1 cellular context compared by ENCODE assay signal in the genomic region with DNA sequence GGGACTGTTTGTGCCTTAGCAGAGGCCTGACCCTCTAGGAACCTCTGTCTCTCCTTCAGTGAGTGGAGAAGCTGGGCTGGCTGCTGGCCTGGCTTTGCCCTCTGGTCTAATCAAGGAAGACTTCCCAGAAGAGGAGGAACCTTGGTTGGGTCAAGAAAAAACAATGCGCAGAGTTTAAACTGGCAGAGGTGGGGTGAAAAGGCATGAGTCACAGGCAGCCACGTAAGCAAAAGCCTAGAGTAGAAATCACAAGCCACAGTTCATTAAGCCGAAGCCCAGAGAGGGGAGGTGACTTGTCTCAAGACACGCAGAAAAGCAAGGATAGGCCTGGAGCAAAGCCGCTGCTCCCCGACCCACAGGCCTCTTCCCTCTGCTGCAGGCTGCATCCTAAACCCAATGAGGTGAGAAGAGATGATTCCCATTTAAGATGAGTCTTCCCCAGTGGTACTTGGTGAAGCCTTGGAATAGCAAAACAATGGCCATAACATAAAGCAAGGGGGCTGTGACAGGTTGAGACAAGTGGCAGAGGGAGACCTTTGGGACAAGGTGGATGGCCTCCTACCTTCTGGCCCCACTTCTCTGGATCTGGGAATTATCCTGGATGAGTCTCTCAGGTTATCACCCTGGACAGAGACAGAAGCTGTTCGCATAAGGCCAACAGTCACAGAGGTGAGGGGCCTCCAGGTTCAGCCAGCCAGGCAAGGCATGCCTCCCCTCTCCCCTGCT.
TF ChIP-seq lines count a peak whose summit lies in the region.

No MANE protein-coding gene starts in this region.

TF ChIP-seq in K562, 482 proteins besides CTCF, POLR2A, EP300 and RAD21 (continued from another document and continues in another):
- TF ChIP-seq CCNT2 (IDR thresholded peaks at IDR 0.05; ENCODE audit: borderline replicate concordance, extremely low read depth, insufficient read length, low read depth, low read length) (no peak), NFE2 (IDR thresholded peaks at IDR 0.05; ENCODE audit: low read depth) (peak; percentile 66), BRD4 (IDR thresholded peaks at IDR 0.05) (no peak), ELF4 (CRISPR knock-in tag; IDR thresholded peaks at IDR 0.05) (0 out of 2 replicates have a peak, but pooled peaks have one; percentile 13), HDAC2 (IDR thresholded peaks at IDR 0.05) (peak; percentile 75), NFE2L1 (tag; IDR thresholded peaks at IDR 0.05; ENCODE audit: borderline replicate concordance, low read depth) (no peak), SUPT5H (IDR thresholded peaks at IDR 0.05) (no peak), RUNX1 (IDR thresholded peaks at IDR 0.05; ENCODE audit: low read depth) (0 out of 2 replicates have a peak, but pooled peaks have one; percentile 26), FOS (IDR thresholded peaks at IDR 0.05; ENCODE audit: extremely low read depth, insufficient read length) (peak; percentile 51), GTF2F1 (IDR thresholded peaks at IDR 0.05; ENCODE audit: low read depth, low read length) (no peak), SOX6 (IDR thresholded peaks at IDR 0.05) (peak; percentile 63), ZNF316 (IDR thresholded peaks at IDR 0.05) (peak; percentile 91), PHF20 (IDR thresholded peaks at IDR 0.05; ENCODE audit: partially characterized antibody) (peak; percentile 20), MYC (IDR thresholded peaks at IDR 0.05; ENCODE audit: low read depth, low read length) (peak; percentile 35; the same call in 1 of the 2 replicates), MYC (CRISPR knock-in tag; IDR thresholded peaks at IDR 0.05; ENCODE audit: borderline replicate concordance, low read depth) (no peak), ZNF75A (CRISPR knock-in tag; IDR thresholded peaks at IDR 0.05) (no peak), PHB (CRISPR knock-in tag; IDR thresholded peaks at IDR 0.05) (no peak), ZNF12 (CRISPR knock-in tag; IDR thresholded peaks at IDR 0.05) (no peak), TBP (optimal IDR thresholded peaks at IDR 0.05; ENCODE audit: low read depth, low read length) (peak; percentile 41), JUNB (CRISPR knock-in tag; conservative IDR thresholded peaks at IDR 0.05) (0 out of 2 replicates have a peak, but pooled peaks have one; percentile 22), LARP7 (IDR thresholded peaks at IDR 0.05) (no peak), ZBTB8A (IDR thresholded peaks at IDR 0.05; ENCODE audit: partially characterized antibody) (no peak), SMARCA5 (IDR thresholded peaks at IDR 0.05) (peak; percentile 94; the same call in 1 of the 2 replicates), DDX20 (tag; IDR thresholded peaks at IDR 0.05; ENCODE audit: low read depth) (no peak), RFX7 (CRISPR knock-in tag; IDR thresholded peaks at IDR 0.05) (no peak), ARID1B (IDR thresholded peaks at IDR 0.05) (peak; percentile 5; the same call in 1 of the 2 replicates), PHF21A (IDR thresholded peaks at IDR 0.05; ENCODE audit: borderline replicate concordance, low read depth) (no peak), NFYB (IDR thresholded peaks at IDR 0.05; ENCODE audit: extremely low read depth, insufficient read length) (no peak), NFIC (IDR thresholded peaks at IDR 0.05) (0 out of 2 replicates have a peak, but pooled peaks have one; percentile 7), BRD9 (IDR thresholded peaks at IDR 0.05; ENCODE audit: low read depth, partially characterized antibody) (peak; percentile 55), NCOA6 (IDR thresholded peaks at IDR 0.05) (no peak), CXXC5 (CRISPR knock-in tag; IDR thresholded peaks at IDR 0.05) (peak; percentile 9; the same call in 1 of the 2 replicates), ZNF436 (CRISPR knock-in tag; IDR thresholded peaks at IDR 0.05) (peak; percentile 89), ZNF764 (CRISPR knock-in tag; IDR thresholded peaks at IDR 0.05; ENCODE audit: low read depth) (no peak), FOXM1 (IDR thresholded peaks at IDR 0.05; ENCODE audit: low read depth) (peak; percentile 51; the same call in 1 of the 2 replicates), FOXM1 (CRISPR knock-in tag; IDR thresholded peaks at IDR 0.05; ENCODE audit: low read depth) (no peak), SP1 (CRISPR knock-in tag; IDR thresholded peaks at IDR 0.05) (no peak)
- TF ChIP-seq, protein P1, sequence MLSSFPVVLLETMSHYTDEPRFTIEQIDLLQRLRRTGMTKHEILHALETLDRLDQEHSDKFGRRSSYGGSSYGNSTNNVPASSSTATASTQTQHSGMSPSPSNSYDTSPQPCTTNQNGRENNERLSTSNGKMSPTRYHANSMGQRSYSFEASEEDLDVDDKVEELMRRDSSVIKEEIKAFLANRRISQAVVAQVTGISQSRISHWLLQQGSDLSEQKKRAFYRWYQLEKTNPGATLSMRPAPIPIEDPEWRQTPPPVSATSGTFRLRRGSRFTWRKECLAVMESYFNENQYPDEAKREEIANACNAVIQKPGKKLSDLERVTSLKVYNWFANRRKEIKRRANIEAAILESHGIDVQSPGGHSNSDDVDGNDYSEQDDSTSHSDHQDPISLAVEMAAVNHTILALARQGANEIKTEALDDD (IDR thresholded peaks at IDR 0.05) = no peak
- TF ChIP-seq, protein P2, sequence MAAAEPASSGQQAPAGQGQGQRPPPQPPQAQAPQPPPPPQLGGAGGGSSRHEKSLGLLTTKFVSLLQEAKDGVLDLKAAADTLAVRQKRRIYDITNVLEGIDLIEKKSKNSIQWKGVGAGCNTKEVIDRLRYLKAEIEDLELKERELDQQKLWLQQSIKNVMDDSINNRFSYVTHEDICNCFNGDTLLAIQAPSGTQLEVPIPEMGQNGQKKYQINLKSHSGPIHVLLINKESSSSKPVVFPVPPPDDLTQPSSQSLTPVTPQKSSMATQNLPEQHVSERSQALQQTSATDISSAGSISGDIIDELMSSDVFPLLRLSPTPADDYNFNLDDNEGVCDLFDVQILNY (CRISPR knock-in tag; IDR thresholded peaks at IDR 0.05) = no peak
- TF ChIP-seq, protein P3, sequence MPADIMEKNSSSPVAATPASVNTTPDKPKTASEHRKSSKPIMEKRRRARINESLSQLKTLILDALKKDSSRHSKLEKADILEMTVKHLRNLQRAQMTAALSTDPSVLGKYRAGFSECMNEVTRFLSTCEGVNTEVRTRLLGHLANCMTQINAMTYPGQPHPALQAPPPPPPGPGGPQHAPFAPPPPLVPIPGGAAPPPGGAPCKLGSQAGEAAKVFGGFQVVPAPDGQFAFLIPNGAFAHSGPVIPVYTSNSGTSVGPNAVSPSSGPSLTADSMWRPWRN (IDR thresholded peaks at IDR 0.05; ENCODE audit: low read depth) = no peak
- TF ChIP-seq, protein P4, sequence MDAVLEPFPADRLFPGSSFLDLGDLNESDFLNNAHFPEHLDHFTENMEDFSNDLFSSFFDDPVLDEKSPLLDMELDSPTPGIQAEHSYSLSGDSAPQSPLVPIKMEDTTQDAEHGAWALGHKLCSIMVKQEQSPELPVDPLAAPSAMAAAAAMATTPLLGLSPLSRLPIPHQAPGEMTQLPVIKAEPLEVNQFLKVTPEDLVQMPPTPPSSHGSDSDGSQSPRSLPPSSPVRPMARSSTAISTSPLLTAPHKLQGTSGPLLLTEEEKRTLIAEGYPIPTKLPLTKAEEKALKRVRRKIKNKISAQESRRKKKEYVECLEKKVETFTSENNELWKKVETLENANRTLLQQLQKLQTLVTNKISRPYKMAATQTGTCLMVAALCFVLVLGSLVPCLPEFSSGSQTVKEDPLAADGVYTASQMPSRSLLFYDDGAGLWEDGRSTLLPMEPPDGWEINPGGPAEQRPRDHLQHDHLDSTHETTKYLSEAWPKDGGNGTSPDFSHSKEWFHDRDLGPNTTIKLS (IDR thresholded peaks at IDR 0.05; ENCODE audit: borderline replicate concordance, low read depth) = peak; percentile 98
- TF ChIP-seq, protein P5, sequence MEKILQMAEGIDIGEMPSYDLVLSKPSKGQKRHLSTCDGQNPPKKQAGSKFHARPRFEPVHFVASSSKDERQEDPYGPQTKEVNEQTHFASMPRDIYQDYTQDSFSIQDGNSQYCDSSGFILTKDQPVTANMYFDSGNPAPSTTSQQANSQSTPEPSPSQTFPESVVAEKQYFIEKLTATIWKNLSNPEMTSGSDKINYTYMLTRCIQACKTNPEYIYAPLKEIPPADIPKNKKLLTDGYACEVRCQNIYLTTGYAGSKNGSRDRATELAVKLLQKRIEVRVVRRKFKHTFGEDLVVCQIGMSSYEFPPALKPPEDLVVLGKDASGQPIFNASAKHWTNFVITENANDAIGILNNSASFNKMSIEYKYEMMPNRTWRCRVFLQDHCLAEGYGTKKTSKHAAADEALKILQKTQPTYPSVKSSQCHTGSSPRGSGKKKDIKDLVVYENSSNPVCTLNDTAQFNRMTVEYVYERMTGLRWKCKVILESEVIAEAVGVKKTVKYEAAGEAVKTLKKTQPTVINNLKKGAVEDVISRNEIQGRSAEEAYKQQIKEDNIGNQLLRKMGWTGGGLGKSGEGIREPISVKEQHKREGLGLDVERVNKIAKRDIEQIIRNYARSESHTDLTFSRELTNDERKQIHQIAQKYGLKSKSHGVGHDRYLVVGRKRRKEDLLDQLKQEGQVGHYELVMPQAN (IDR thresholded peaks at IDR 0.05; ENCODE audit: borderline replicate concordance) = no peak
- TF ChIP-seq, protein P6, sequence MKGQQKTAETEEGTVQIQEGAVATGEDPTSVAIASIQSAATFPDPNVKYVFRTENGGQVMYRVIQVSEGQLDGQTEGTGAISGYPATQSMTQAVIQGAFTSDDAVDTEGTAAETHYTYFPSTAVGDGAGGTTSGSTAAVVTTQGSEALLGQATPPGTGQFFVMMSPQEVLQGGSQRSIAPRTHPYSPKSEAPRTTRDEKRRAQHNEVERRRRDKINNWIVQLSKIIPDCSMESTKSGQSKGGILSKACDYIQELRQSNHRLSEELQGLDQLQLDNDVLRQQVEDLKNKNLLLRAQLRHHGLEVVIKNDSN (CRISPR knock-in tag; IDR thresholded peaks at IDR 0.05) = peak; percentile 5; the same call in 1 of the 2 replicates
- TF ChIP-seq, protein P7, sequence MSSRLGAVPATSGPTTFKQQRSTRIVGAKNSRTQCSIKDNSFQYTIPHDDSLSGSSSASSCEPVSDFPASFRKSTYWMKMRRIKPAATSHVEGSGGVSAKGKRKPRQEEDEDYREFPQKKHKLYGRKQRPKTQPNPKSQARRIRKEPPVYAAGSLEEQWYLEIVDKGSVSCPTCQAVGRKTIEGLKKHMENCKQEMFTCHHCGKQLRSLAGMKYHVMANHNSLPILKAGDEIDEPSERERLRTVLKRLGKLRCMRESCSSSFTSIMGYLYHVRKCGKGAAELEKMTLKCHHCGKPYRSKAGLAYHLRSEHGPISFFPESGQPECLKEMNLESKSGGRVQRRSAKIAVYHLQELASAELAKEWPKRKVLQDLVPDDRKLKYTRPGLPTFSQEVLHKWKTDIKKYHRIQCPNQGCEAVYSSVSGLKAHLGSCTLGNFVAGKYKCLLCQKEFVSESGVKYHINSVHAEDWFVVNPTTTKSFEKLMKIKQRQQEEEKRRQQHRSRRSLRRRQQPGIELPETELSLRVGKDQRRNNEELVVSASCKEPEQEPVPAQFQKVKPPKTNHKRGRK (tag; IDR thresholded peaks at IDR 0.05) = no peak
- TF ChIP-seq, protein P8, sequence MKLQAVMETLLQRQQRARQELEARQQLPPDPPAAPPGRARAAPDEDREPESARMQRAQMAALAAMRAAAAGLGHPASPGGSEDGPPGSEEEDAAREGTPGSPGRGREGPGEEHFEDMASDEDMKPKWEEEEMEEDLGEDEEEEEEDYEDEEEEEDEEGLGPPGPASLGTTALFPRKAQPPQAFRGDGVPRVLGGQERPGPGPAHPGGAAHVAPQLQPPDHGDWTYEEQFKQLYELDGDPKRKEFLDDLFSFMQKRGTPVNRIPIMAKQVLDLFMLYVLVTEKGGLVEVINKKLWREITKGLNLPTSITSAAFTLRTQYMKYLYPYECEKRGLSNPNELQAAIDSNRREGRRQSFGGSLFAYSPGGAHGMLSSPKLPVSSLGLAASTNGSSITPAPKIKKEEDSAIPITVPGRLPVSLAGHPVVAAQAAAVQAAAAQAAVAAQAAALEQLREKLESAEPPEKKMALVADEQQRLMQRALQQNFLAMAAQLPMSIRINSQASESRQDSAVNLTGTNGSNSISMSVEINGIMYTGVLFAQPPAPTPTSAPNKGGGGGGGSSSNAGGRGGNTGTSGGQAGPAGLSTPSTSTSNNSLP (IDR thresholded peaks at IDR 0.05; ENCODE audit: borderline replicate concordance, low read depth, low read length) = 0 out of 2 replicates have a peak, but pooled peaks have one; percentile 36
- TF ChIP-seq, protein P9, sequence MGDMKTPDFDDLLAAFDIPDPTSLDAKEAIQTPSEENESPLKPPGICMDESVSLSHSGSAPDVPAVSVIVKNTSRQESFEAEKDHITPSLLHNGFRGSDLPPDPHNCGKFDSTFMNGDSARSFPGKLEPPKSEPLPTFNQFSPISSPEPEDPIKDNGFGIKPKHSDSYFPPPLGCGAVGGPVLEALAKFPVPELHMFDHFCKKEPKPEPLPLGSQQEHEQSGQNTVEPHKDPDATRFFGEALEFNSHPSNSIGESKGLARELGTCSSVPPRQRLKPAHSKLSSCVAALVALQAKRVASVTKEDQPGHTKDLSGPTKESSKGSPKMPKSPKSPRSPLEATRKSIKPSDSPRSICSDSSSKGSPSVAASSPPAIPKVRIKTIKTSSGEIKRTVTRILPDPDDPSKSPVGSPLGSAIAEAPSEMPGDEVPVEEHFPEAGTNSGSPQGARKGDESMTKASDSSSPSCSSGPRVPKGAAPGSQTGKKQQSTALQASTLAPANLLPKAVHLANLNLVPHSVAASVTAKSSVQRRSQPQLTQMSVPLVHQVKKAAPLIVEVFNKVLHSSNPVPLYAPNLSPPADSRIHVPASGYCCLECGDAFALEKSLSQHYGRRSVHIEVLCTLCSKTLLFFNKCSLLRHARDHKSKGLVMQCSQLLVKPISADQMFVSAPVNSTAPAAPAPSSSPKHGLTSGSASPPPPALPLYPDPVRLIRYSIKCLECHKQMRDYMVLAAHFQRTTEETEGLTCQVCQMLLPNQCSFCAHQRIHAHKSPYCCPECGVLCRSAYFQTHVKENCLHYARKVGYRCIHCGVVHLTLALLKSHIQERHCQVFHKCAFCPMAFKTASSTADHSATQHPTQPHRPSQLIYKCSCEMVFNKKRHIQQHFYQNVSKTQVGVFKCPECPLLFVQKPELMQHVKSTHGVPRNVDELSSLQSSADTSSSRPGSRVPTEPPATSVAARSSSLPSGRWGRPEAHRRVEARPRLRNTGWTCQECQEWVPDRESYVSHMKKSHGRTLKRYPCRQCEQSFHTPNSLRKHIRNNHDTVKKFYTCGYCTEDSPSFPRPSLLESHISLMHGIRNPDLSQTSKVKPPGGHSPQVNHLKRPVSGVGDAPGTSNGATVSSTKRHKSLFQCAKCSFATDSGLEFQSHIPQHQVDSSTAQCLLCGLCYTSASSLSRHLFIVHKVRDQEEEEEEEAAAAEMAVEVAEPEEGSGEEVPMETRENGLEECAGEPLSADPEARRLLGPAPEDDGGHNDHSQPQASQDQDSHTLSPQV (IDR thresholded peaks at IDR 0.05) = peak; percentile 82
- TF ChIP-seq, protein P10, sequence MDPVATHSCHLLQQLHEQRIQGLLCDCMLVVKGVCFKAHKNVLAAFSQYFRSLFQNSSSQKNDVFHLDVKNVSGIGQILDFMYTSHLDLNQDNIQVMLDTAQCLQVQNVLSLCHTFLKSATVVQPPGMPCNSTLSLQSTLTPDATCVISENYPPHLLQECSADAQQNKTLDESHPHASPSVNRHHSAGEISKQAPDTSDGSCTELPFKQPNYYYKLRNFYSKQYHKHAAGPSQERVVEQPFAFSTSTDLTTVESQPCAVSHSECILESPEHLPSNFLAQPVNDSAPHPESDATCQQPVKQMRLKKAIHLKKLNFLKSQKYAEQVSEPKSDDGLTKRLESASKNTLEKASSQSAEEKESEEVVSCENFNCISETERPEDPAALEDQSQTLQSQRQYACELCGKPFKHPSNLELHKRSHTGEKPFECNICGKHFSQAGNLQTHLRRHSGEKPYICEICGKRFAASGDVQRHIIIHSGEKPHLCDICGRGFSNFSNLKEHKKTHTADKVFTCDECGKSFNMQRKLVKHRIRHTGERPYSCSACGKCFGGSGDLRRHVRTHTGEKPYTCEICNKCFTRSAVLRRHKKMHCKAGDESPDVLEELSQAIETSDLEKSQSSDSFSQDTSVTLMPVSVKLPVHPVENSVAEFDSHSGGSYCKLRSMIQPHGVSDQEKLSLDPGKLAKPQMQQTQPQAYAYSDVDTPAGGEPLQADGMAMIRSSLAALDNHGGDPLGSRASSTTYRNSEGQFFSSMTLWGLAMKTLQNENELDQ (CRISPR knock-in tag; IDR thresholded peaks at IDR 0.05; ENCODE audit: borderline replicate concordance) = no peak
